In the genomic region with DNA sequence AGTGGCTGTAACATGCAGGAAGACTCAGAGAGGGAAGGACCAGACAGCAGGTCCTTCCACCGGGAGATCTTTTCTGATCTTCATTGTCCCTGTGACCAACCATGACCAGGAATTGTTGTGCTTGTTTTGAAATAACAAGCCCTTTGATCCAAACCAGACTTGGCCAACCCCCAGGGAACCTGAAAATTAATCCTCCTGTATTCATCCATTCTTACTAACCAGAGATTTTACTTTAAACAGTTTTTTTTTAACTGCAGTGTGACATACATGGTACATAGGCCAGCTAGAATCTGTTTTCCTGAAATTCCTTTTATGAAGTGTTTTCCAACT, we compare ENCODE assay signal across 18 cellular contexts. TPM values are rescaled to one million over a fixed set of nuclear protein-coding genes. Genes with fewer than 3 reads are reported as not detected.
DNase-seq lines count a peak whose midpoint lies in the region; ATAC-seq and TF ChIP-seq lines count a peak whose summit lies in the region.
"Had no signal": no experiment of that assay in that cellular context is flagged by ENCODE, and none has a peak within 500 bp of the region (broad histone marks: within the 10 kb centered on the region; RNA-seq: fewer than 3 reads in every experiment).

No MANE protein-coding gene starts in this region.

- no peaks in the 10 kb centered on the region for H3K27me3 ChIP-seq in Panc1 (ENCODE audit: control insufficient read depth, insufficient read depth, low read length)
- H3K27me3 ChIP-seq in dorsolateral prefrontal cortex: no peaks in the 10 kb centered on the region
- H3K27me3 ChIP-seq in transverse colon: no peaks in the 10 kb centered on the region

- no peak for ATAC-seq in Panc1
- ATAC-seq in stimulated activated memory B cell treated with anti-CD40 and anti-IgM and Interleukin-4, amounts not matched to agents 10 μg/mL and 1 μg/mL and 100 μg/mL, for 72 hours: no peak
- ATAC-seq: T-cell had no signal

- CTCF ChIA-PET in Panc1 (lab: Charles Lee): interaction anchor here (0.6 kb wide), 1 partner anchor 29 kb away, joined by 3 read pairs; no protein-coding TSS in a partner anchor

- H3K4me1 Mint-ChIP-seq in stimulated activated memory B cell treated with anti-CD40 and anti-IgM and Interleukin-4, amounts not matched to agents 10 μg/mL and 1 μg/mL and 100 μg/mL, for 72 hours: peaks cover 10% of the 10 kb centered on the region

- DNase-seq in Panc1 (ENCODE audit: low read depth, low spot score) (no peak), dorsolateral prefrontal cortex (no peak), transverse colon (no peak), C1 segment of cervical spinal cord (lab: John Stamatoyannopoulos, UW) (no peak), NOMO-1 treated with DMSO at 0.1 percent for 48 hours (lab: John Stamatoyannopoulos, UW; ENCODE audit: unreplicated experiment) (no peak)
- DNase-seq: activated CD4-positive, alpha-beta T cell treated with anti-CD3 and anti-CD28 coated beads for 1 hour; activated CD8-positive, alpha-beta memory T cell treated with anti-CD3 and anti-CD28 coated beads, Interleukin-2, amount 50 U/mL, for 48 hours; activated naive CD4-positive, alpha-beta T cell treated with anti-CD3 and anti-CD28 coated beads, Interleukin-2, amount 10 ng/mL, durations not matched to agents 7 days and 5 days; cerebellar nuclear complex; GDM1; NCI-H1092 treated with DMSO at 0.1 percent for 48 hours; NCI-H2227 treated with DMSO at 0.1 percent for 48 hours; stimulated activated CD4-positive, alpha-beta T cell treated with anti-CD3 and anti-CD28 coated beads, Interleukin-2, amount 100 ng/mL, for 48 hours; T-cell had no signal

- TF ChIP-seq POLR2A in transverse colon (IDR thresholded peaks at IDR 0.05): no peak

- POLR2A ChIA-PET in Panc1 (lab: Charles Lee): no interaction called here

- H3K36me3 ChIP-seq in Panc1 (ENCODE audit: control insufficient read depth, insufficient read depth, low read length) (no peaks in the 10 kb centered on the region), mesodermal cell (ENCODE audit: control insufficient read depth, insufficient read depth, low read length) (peaks cover 4% of the 10 kb centered on the region), transverse colon (no peaks in the 10 kb centered on the region)
- H3K36me3 ChIP-seq: prostate gland had no signal

- H3K4me3 ChIP-seq in Panc1 (ENCODE audit: low read depth in 2 of 2, low read length in 2 of 2) (peak overlapping the region in 1 of 2 experiments; percentile 31; a peak in 2 of 4 replicates), dorsolateral prefrontal cortex (peak overlapping the region in 7 of 59 donors; percentile 0 to 41 (median 8)), mesodermal cell (ENCODE audit: extremely low read depth, insufficient read depth, low read length, poor library complexity, severe bottlenecking) (no peak overlapping the region), transverse colon (no peak overlapping the region)
- H3K4me3 ChIP-seq: prostate gland had no signal

- H3K4me3 Mint-ChIP-seq in stimulated activated memory B cell treated with anti-CD40 and anti-IgM and Interleukin-4, amounts not matched to agents 10 μg/mL and 1 μg/mL and 100 μg/mL, for 72 hours: no peak overlapping the region
- H3K4me3 Mint-ChIP-seq: activated naive CD4-positive, alpha-beta T cell treated with anti-CD3 and anti-CD28 coated beads, Interleukin-2, amount 10 ng/mL, durations not matched to agents 7 days and 5 days; T-cell had no signal

- 100% methylated on average over 1 of the region's 1 CpG; no CpG with 5 or more reads in 1 of the 2 experiments for WGBS in mesodermal cell (ENCODE audit: insufficient coverage in 2 of 2), 2 experiments
- 72% methylated on average over 1 of the region's 1 CpG; no CpG with 5 or more reads in 1 of the 2 donors for WGBS in transverse colon (ENCODE audit: low coverage in 1 of 2), 2 donors

- intact Hi-C loops in Panc1 (cut with micrococcal nuclease; ENCODE audit: unreplicated experiment): no loop called here
- intact Hi-C loops in dorsolateral prefrontal cortex (cut with DNase I): loop anchor here in 1 of 2 donors (5.0 kb wide), 1 partner anchor 54 kb away; no protein-coding TSS in a partner anchor
- intact Hi-C loops in transverse colon (cut with DNase I; ENCODE audit: low total_unique reads): no loop called here

- in situ Hi-C loops in Panc1 (cut with HindIII; ENCODE audit: low pct_unique_long_range_greater_than_20kb, low sequenced_read_pairs) (no loop called here), transverse colon (cut with MboI; ENCODE audit: low pct_ligation_motif_present in 1 of 4, low pct_unique_long_range_greater_than_20kb in 1 of 4, low sequenced_read_pairs in 3 of 4) (loop anchor here in 1 of 4 donors (25.0 kb wide), 1 partner anchor 289 kb away; no protein-coding TSS in a partner anchor)

- H3K4me1 ChIP-seq in Panc1 (ENCODE audit: control insufficient read depth, insufficient read depth, low read length): peaks cover 45% of the 10 kb centered on the region
- peaks cover 32% of the 10 kb centered on the region for H3K4me1 ChIP-seq in mesodermal cell (ENCODE audit: control insufficient read depth, insufficient read depth, low read length, poor library complexity, severe bottlenecking)
- peaks cover 54 to 75% (median 56%) of the 10 kb centered on the region in 4 donors for H3K4me1 ChIP-seq in transverse colon

- H3K27ac ChIP-seq in Panc1 (ENCODE audit: low read length): peak overlapping the region; percentile 57
- H3K27ac ChIP-seq in dorsolateral prefrontal cortex: peak overlapping the region in 34 of 59 donors; percentile 0 to 88 (median 58)
- peak overlapping the region; percentile 79 for H3K27ac ChIP-seq in mesodermal cell (ENCODE audit: low read depth, low read length, severe bottlenecking)
- H3K27ac ChIP-seq in transverse colon: peak overlapping the region; percentile 20 to 94 (median 92)

- no peaks in the 10 kb centered on the region for H3K9me3 Mint-ChIP-seq in stimulated activated memory B cell treated with anti-CD40 and anti-IgM and Interleukin-4, amounts not matched to agents 10 μg/mL and 1 μg/mL and 100 μg/mL, for 72 hours
- H3K9me3 Mint-ChIP-seq: activated naive CD4-positive, alpha-beta T cell treated with anti-CD3 and anti-CD28 coated beads, Interleukin-2, amount 10 ng/mL, durations not matched to agents 7 days and 5 days; IgD-negative memory B cell; T-cell had no signal

- no peak for TF ChIP-seq EP300 in transverse colon (IDR thresholded peaks at IDR 0.05; ENCODE audit: low read depth)

- no peaks in the 10 kb centered on the region for H3K27me3 Mint-ChIP-seq in stimulated activated memory B cell treated with anti-CD40 and anti-IgM and Interleukin-4, amounts not matched to agents 10 μg/mL and 1 μg/mL and 100 μg/mL, for 72 hours

- BruUV-seq in Panc1 (replicated peaks; lab: Mats Ljungman, UMichigan): no TSS peak

- H3K27ac Mint-ChIP-seq in stimulated activated memory B cell treated with anti-CD40 and anti-IgM and Interleukin-4, amounts not matched to agents 10 μg/mL and 1 μg/mL and 100 μg/mL, for 72 hours: no peak overlapping the region
- H3K27ac Mint-ChIP-seq: activated naive CD4-positive, alpha-beta T cell treated with anti-CD3 and anti-CD28 coated beads, Interleukin-2, amount 10 ng/mL, durations not matched to agents 7 days and 5 days; IgD-negative memory B cell; T-cell had no signal

- H3K36me3 Mint-ChIP-seq in stimulated activated memory B cell treated with anti-CD40 and anti-IgM and Interleukin-4, amounts not matched to agents 10 μg/mL and 1 μg/mL and 100 μg/mL, for 72 hours: no peaks in the 10 kb centered on the region
- H3K36me3 Mint-ChIP-seq: activated naive CD4-positive, alpha-beta T cell treated with anti-CD3 and anti-CD28 coated beads, Interleukin-2, amount 10 ng/mL, durations not matched to agents 7 days and 5 days; IgD-negative memory B cell; T-cell had no signal

- H3K9me3 ChIP-seq in Panc1 (ENCODE audit: control insufficient read depth, insufficient read depth, low read depth, low read length) (no peaks in the 10 kb centered on the region), mesodermal cell (ENCODE audit: control insufficient read depth, low read length) (no peaks in the 10 kb centered on the region), transverse colon (no peaks in the 10 kb centered on the region)
- H3K9me3 ChIP-seq: prostate gland had no signal

- TF ChIP-seq CTCF in Panc1 (IDR thresholded peaks at IDR 0.05) (no peak), dorsolateral prefrontal cortex (IDR thresholded peaks at IDR 0.05 in 54 of 56, conservative IDR thresholded peaks at IDR 0.05 in 2 of 56; ENCODE audit: low read depth in 1 of 56, partially characterized antibody in 56 of 56) (no peak), transverse colon (IDR thresholded peaks at IDR 0.05) (no peak)

RNA-seq across cellular contexts. Expression of a gene that starts 4.0 kb away (rescaled TPM):
- total RNA-seq in Panc1 (2021; ENCODE audit: unreplicated experiment) (67.5 TPM), dorsolateral prefrontal cortex (100 to 1,000 TPM in 2 of 120 experiments, 10 to 100 TPM in 118; 39.0 to 119 (median 62.4) TPM), transverse colon (10 to 100 TPM; 11.5 to 23.5 (median 20.8) TPM)
- 91.6 TPM for polyA plus RNA-seq in Panc1 (2012; ENCODE audit: insufficient read length)
- polyA plus RNA-seq in mesodermal cell (2013, experiment 1 of 2): 27.9 TPM
- polyA plus RNA-seq in mesodermal cell (2013, experiment 2 of 2): 24.5 TPM
